3 cellular contexts compared by ENCODE assay signal in genomic region chr16:53546988-53547391, GRCh38.
TF ChIP-seq lines count a peak whose summit lies in the region.

No MANE protein-coding gene starts in this region.

TF ChIP-seq in SK-N-SH, 30 proteins besides CTCF, POLR2A, EP300 and RAD21 (continued from another document):
- TF ChIP-seq SIN3A (IDR thresholded peaks at IDR 0.05; ENCODE audit: borderline replicate concordance, low read depth, low read length) (no peak), IRF3 (IDR thresholded peaks at IDR 0.05; ENCODE audit: low read depth, low read length) (no peak), JUND (IDR thresholded peaks at IDR 0.05) (no peak), CHD2 (IDR thresholded peaks at IDR 0.05; ENCODE audit: low read length, partially characterized antibody) (no peak), RFX5 (IDR thresholded peaks at IDR 0.05; ENCODE audit: low read length) (no peak), RCOR1 (IDR thresholded peaks at IDR 0.05; ENCODE audit: low read length) (no peak), MEF2A (IDR thresholded peaks at IDR 0.05; ENCODE audit: borderline replicate concordance, low read depth) (no peak), RXRA (IDR thresholded peaks at IDR 0.05; ENCODE audit: borderline replicate concordance, low read depth) (no peak), REST (IDR thresholded peaks at IDR 0.05; ENCODE audit: low read depth, low read length) (no peak), GABPA (IDR thresholded peaks at IDR 0.05; ENCODE audit: low read depth) (no peak), EZH2phosphoT487 (IDR thresholded peaks at IDR 0.05; ENCODE audit: borderline replicate concordance, low read depth) (no peak)

TF ChIP-seq in SK-N-SH treated with all-trans-retinoic acid at 6 μM for 48 hours, 23 proteins besides CTCF, POLR2A, EP300 and RAD21:
- TF ChIP-seq CREB5 (CRISPR knock-in tag; IDR thresholded peaks at IDR 0.05; ENCODE audit: low read depth) = no peak
- TF ChIP-seq CSDC2 (CRISPR knock-in tag; IDR thresholded peaks at IDR 0.05) = no peak
- no peak for TF ChIP-seq ZNF8 (CRISPR knock-in tag; IDR thresholded peaks at IDR 0.05)
TF ChIP-seq in SK-N-SH treated with all-trans-retinoic acid at 6 μM for 48 hours: peak in this region for 0.

TF ChIP-seq in GM12878, 131 proteins besides CTCF, POLR2A, EP300 and RAD21 (continued from another document):
- TF ChIP-seq SMC3 (IDR thresholded peaks at IDR 0.05; ENCODE audit: borderline replicate concordance, low read length) = peak; percentile 64; the same call in 1 of the 2 replicates
TF ChIP-seq in GM12878: peak in this region for 2.
